Comparison of ENCODE assay signal across 23 cellular contexts in the genomic region with DNA sequence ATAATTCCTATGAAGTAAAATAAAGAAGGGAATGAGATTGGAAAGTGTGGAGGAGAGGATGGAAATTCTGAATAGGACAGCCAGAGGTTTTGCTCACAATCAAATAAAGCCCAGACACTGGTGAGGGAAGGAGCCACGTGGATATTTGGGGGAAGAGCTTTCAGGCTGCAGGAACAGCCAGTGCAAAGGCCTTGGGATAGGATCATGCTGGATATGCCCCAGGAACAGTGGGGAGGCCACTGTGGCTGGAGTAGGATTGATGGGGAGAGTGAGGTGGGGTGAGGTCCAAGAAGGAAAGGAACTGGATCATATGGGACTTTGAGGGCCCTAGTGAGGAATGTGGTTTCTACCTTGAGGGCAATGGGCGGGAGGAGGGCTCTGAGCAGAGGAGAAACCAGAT. TPM values are rescaled to one million over a fixed set of nuclear protein-coding genes. Genes with fewer than 3 reads are reported as not detected.
"Had no signal": no experiment of that assay in that cellular context is flagged by ENCODE, and none has a peak within 500 bp of the region (broad histone marks: within the 10 kb centered on the region; RNA-seq: fewer than 3 reads in every experiment).

No MANE protein-coding gene starts in this region.

- H3K9me3 Mint-ChIP-seq: activated CD4-positive, alpha-beta memory T cell treated with anti-CD3 and anti-CD28 coated beads, Interleukin-2, amount 10 ng/mL, durations not matched to agents 7 days and 5 days; activated naive CD4-positive, alpha-beta T cell treated with anti-CD3 and anti-CD28 coated beads, Interleukin-2, amount 10 ng/mL, durations not matched to agents 7 days and 5 days; activated naive CD8-positive, alpha-beta T cell treated with anti-CD3 and anti-CD28 coated beads, Interleukin-2, amount 50 U/mL, for 24 hours; brain; endodermal cell; nephron progenitor cell had no signal

- H3K27ac Mint-ChIP-seq: activated CD4-positive, alpha-beta memory T cell treated with anti-CD3 and anti-CD28 coated beads, Interleukin-2, amount 10 ng/mL, durations not matched to agents 7 days and 5 days; activated naive CD4-positive, alpha-beta T cell treated with anti-CD3 and anti-CD28 coated beads, Interleukin-2, amount 10 ng/mL, durations not matched to agents 7 days and 5 days; activated naive CD8-positive, alpha-beta T cell treated with anti-CD3 and anti-CD28 coated beads, Interleukin-2, amount 50 U/mL, for 24 hours; brain; endodermal cell; nephron progenitor cell had no signal

- H3K36me3 ChIP-seq: lower lobe of right lung, prostate gland, right atrium auricular region, stomach, upper lobe of left lung had no signal

- ATAC-seq: activated naive CD8-positive, alpha-beta T cell treated with anti-CD3 and anti-CD28 coated beads, Interleukin-2, amount 50 U/mL, for 24 hours; lower lobe of right lung had no signal

- DNase-seq: activated CD4-positive, alpha-beta memory T cell treated with anti-CD3 and anti-CD28 coated beads, Interleukin-2, amount 10 ng/mL, durations not matched to agents 7 days and 5 days; activated naive CD4-positive, alpha-beta T cell treated with anti-CD3 and anti-CD28 coated beads, Interleukin-2, amount 10 ng/mL, durations not matched to agents 7 days and 5 days; activated naive CD8-positive, alpha-beta T cell treated with anti-CD3 and anti-CD28 coated beads, Interleukin-2, amount 50 U/mL, for 24 hours; activated T-cell treated with anti-CD3 and anti-CD28 coated beads, Interleukin-2, amount 50 U/mL, for 1 hour; anterior cingulate cortex; central memory CD4-positive, alpha-beta T cell; endodermal cell; erythroblast; foreskin melanocyte; lower lobe of right lung; nephron progenitor cell; stimulated activated CD4-positive, alpha-beta T cell treated with anti-CD3 and anti-CD28 coated beads, Interleukin-2, amount 100 ng/mL, for 24 hours; stomach; T-helper 2 cell; testis; upper lobe of left lung had no signal

- H3K4me3 ChIP-seq: lower lobe of right lung, prostate gland, right atrium auricular region, stomach, testis, upper lobe of left lung had no signal

- H3K4me1 ChIP-seq: prostate gland had no signal

- H3K9me3 ChIP-seq: lower lobe of right lung, prostate gland, right atrium auricular region, stomach, testis, upper lobe of left lung had no signal

- H3K27me3 ChIP-seq: testis, upper lobe of left lung had no signal

- H3K4me3 Mint-ChIP-seq: activated CD4-positive, alpha-beta memory T cell treated with anti-CD3 and anti-CD28 coated beads, Interleukin-2, amount 10 ng/mL, durations not matched to agents 7 days and 5 days; activated naive CD4-positive, alpha-beta T cell treated with anti-CD3 and anti-CD28 coated beads, Interleukin-2, amount 10 ng/mL, durations not matched to agents 7 days and 5 days; activated naive CD8-positive, alpha-beta T cell treated with anti-CD3 and anti-CD28 coated beads, Interleukin-2, amount 50 U/mL, for 24 hours; brain; endodermal cell; nephron progenitor cell had no signal

- H3K27me3 Mint-ChIP-seq: activated naive CD8-positive, alpha-beta T cell treated with anti-CD3 and anti-CD28 coated beads, Interleukin-2, amount 50 U/mL, for 24 hours had no signal

- H3K27ac ChIP-seq: lower lobe of right lung, prostate gland, right atrium auricular region, stomach, testis, upper lobe of left lung, VCaP had no signal

RNA-seq across cellular contexts. Expression of gene FXYD7, which starts 7.4 kb away (rescaled TPM):
- total RNA-seq: lower lobe of right lung, osteoblast, prostate gland, right atrium auricular region had no signal
- polyA plus RNA-seq: keratinocyte had no signal

RNA-seq across cellular contexts. Expression of gene FXYD1, which starts 11.8 kb away (rescaled TPM):
- total RNA-seq: osteoblast had no signal

RNA-seq across cellular contexts. Expression of gene FXYD3, which starts 34.8 kb away (rescaled TPM):
- total RNA-seq: activated CD4-positive, alpha-beta memory T cell treated with anti-CD3 and anti-CD28 coated beads, Interleukin-2, amount 10 ng/mL, durations not matched to agents 7 days and 5 days; endodermal cell; osteoblast; skeletal muscle tissue had no signal
